Comparison of ENCODE assay signal across 8 cellular contexts in the genomic region with DNA sequence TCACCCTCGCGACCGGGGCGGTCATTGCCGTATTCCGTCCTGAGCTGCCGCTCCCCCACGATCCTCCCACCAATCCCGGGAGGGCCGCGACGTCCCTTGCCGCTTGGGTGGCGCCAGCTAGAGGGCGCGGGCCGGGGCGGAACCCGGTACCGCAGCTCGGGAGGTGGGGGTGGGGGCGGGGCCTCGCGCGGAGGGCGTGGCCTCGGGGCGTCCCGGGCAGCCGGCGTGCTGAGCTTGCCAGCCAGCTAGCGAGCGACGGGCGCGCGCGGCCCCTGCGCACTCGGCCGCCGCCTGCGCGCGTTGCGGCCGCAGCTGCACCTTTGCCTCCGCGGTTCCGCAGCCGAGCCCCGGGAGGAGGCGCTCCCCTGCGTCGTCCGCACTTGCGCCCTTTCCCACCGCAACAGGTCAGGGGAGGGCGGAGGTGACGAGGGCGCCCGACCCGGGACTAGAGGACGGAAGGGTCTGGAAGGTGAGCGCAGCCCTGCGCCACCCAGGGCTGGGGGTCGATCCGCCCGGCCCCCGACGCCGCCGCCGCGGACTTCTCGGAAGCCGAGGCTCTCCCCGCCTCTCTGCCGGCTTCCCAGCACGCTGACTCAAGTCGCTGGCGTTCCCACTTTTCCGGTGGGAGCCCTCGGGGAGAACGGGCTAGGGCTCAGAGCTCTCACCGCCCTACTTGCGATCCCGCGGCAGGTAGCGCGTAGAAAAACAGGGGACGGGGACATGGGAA. TPM values are rescaled to one million over a fixed set of nuclear protein-coding genes. Genes with fewer than 3 reads are reported as not detected.
DNase-seq lines count a peak whose midpoint lies in the region; ATAC-seq and TF ChIP-seq lines count a peak whose summit lies in the region.

A gene with protein sequence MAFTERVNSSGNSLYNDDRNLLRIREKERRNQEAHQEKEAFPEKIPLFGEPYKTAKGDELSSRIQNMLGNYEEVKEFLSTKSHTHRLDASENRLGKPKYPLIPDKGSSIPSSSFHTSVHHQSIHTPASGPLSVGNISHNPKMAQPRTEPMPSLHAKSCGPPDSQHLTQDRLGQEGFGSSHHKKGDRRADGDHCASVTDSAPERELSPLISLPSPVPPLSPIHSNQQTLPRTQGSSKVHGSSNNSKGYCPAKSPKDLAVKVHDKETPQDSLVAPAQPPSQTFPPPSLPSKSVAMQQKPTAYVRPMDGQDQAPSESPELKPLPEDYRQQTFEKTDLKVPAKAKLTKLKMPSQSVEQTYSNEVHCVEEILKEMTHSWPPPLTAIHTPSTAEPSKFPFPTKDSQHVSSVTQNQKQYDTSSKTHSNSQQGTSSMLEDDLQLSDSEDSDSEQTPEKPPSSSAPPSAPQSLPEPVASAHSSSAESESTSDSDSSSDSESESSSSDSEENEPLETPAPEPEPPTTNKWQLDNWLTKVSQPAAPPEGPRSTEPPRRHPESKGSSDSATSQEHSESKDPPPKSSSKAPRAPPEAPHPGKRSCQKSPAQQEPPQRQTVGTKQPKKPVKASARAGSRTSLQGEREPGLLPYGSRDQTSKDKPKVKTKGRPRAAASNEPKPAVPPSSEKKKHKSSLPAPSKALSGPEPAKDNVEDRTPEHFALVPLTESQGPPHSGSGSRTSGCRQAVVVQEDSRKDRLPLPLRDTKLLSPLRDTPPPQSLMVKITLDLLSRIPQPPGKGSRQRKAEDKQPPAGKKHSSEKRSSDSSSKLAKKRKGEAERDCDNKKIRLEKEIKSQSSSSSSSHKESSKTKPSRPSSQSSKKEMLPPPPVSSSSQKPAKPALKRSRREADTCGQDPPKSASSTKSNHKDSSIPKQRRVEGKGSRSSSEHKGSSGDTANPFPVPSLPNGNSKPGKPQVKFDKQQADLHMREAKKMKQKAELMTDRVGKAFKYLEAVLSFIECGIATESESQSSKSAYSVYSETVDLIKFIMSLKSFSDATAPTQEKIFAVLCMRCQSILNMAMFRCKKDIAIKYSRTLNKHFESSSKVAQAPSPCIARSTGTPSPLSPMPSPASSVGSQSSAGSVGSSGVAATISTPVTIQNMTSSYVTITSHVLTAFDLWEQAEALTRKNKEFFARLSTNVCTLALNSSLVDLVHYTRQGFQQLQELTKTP (plus strand): TSS at position 240 of the 727 bp plus-strand sequence. CDS start 13,523 bp downstream, outside the sequence.

- intact Hi-C loops in activated T-helper 2 cell treated with anti-CD3 and anti-CD28 coated beads, Interferon-gamma antibody, Interleukin-2, Interleukin-4, amounts not matched to agents 10 μg/mL and 5 μg/mL and 100 μg/mL, durations not matched to agents 14 hours and 24 hours and 36 hours (cut with micrococcal nuclease), result loop anchor here (2.0 to 5.0 kb wide), 4 partner anchors 37 to 1347 kb away; a partner anchor contains a TSS
- intact Hi-C loops in stomach (cut with DNase I; ENCODE audit: low total_unique reads), result no loop called here

- H3K4me1 ChIP-seq in RWPE2 (ENCODE audit: insufficient read depth, poor library complexity, severe bottlenecking), result peaks cover 24% of the 10 kb centered on the region
- H3K4me1 ChIP-seq in stomach, result peaks cover 20 to 58% (median 42%) of the 10 kb centered on the region in 4 donors

- peak; percentile 68 for ATAC-seq in RWPE2 (ENCODE audit: low read depth)

- TF ChIP-seq POLR2A in stomach (IDR thresholded peaks at IDR 0.05), result no peak

- WGBS in stomach, 5 donors, result 0 to 1% (median 0%) methylated on average over 23 to 92 of the region's 92 CpGs

- H3K9me3 ChIP-seq in RWPE2 (ENCODE audit: severe bottlenecking), result no peaks in the 10 kb centered on the region
- no peaks in the 10 kb centered on the region for H3K9me3 ChIP-seq in stomach

- H3K27ac ChIP-seq in RWPE2 (ENCODE audit: poor library complexity, severe bottlenecking) (peak within 1 kb of the TSS; percentile 86), stomach (peak within 1 kb of the TSS; percentile 97 to 100 (median 98))

- no peaks in the 10 kb centered on the region for H3K27me3 Mint-ChIP-seq in activated T-helper 2 cell treated with anti-CD3 and anti-CD28 coated beads, Interferon-gamma antibody, Interleukin-2, Interleukin-4, amounts not matched to agents 10 μg/mL and 5 μg/mL and 100 μg/mL, durations not matched to agents 14 hours and 24 hours and 36 hours (ENCODE audit: low read depth)
- peaks cover 10% of the 10 kb centered on the region for H3K27me3 Mint-ChIP-seq in nephron progenitor cell (ENCODE audit: low read depth, poor library complexity)

- TF ChIP-seq CTCF in LNCaP clone FGC (IDR thresholded peaks at IDR 0.05; ENCODE audit: control insufficient read depth, extremely low read depth, insufficient read depth) (peak; percentile 44), RWPE2 (IDR thresholded peaks at IDR 0.05; ENCODE audit: poor library complexity, severe bottlenecking) (peak; percentile 55), fibroblast of pulmonary artery (IDR thresholded peaks at IDR 0.05; ENCODE audit: low read length, missing control alignments) (peak; percentile 6), nephron progenitor cell (IDR thresholded peaks at IDR 0.05) (no peak), stomach (IDR thresholded peaks at IDR 0.05) (peak in 4 of 7 experiments; percentile 54 to 74 (median 61))

- H3K27ac Mint-ChIP-seq in activated T-helper 2 cell treated with anti-CD3 and anti-CD28 coated beads, Interferon-gamma antibody, Interleukin-2, Interleukin-4, amounts not matched to agents 10 μg/mL and 5 μg/mL and 100 μg/mL, durations not matched to agents 14 hours and 24 hours and 36 hours, result peak within 1 kb of the TSS; percentile 96
- peak within 1 kb of the TSS; percentile 80 for H3K27ac Mint-ChIP-seq in nephron progenitor cell

- H3K27me3 ChIP-seq in RWPE2 (ENCODE audit: insufficient read depth, poor library complexity, severe bottlenecking) (no peaks in the 10 kb centered on the region), stomach (no peaks in the 10 kb centered on the region)

- H3K36me3 Mint-ChIP-seq in activated T-helper 2 cell treated with anti-CD3 and anti-CD28 coated beads, Interferon-gamma antibody, Interleukin-2, Interleukin-4, amounts not matched to agents 10 μg/mL and 5 μg/mL and 100 μg/mL, durations not matched to agents 14 hours and 24 hours and 36 hours (ENCODE audit: low read depth), result no peaks in the 10 kb centered on the region
- peaks cover 6% of the 10 kb centered on the region for H3K36me3 Mint-ChIP-seq in nephron progenitor cell (ENCODE audit: low read depth)

- peak within 1 kb of the TSS; percentile 93 for H3K4me3 Mint-ChIP-seq in activated T-helper 2 cell treated with anti-CD3 and anti-CD28 coated beads, Interferon-gamma antibody, Interleukin-2, Interleukin-4, amounts not matched to agents 10 μg/mL and 5 μg/mL and 100 μg/mL, durations not matched to agents 14 hours and 24 hours and 36 hours (ENCODE audit: low read depth)
- peak within 1 kb of the TSS; percentile 86 for H3K4me3 Mint-ChIP-seq in nephron progenitor cell

- peak within 1 kb of the TSS; percentile 80 for H3K4me3 ChIP-seq in LNCaP clone FGC (ENCODE audit: low read depth, low read length)
- peak within 1 kb of the TSS; percentile 88 for H3K4me3 ChIP-seq in RWPE2 (ENCODE audit: severe bottlenecking)
- H3K4me3 ChIP-seq in fibroblast of pulmonary artery (replicated peaks; ENCODE audit: low read depth, low read length), result peak within 1 kb of the TSS; percentile 88
- peak within 1 kb of the TSS; percentile 80 to 88 (median 84) for H3K4me3 ChIP-seq in stomach

- no peak for TF ChIP-seq EP300 in stomach (IDR thresholded peaks at IDR 0.05)

- H3K4me1 Mint-ChIP-seq in activated T-helper 2 cell treated with anti-CD3 and anti-CD28 coated beads, Interferon-gamma antibody, Interleukin-2, Interleukin-4, amounts not matched to agents 10 μg/mL and 5 μg/mL and 100 μg/mL, durations not matched to agents 14 hours and 24 hours and 36 hours (ENCODE audit: low read depth), result peaks cover 49% of the 10 kb centered on the region
- peaks cover 49% of the 10 kb centered on the region for H3K4me1 Mint-ChIP-seq in nephron progenitor cell

- no peaks in the 10 kb centered on the region for H3K9me3 Mint-ChIP-seq in activated T-helper 2 cell treated with anti-CD3 and anti-CD28 coated beads, Interferon-gamma antibody, Interleukin-2, Interleukin-4, amounts not matched to agents 10 μg/mL and 5 μg/mL and 100 μg/mL, durations not matched to agents 14 hours and 24 hours and 36 hours
- H3K9me3 Mint-ChIP-seq in nephron progenitor cell, result no peaks in the 10 kb centered on the region

- DNase-seq in EL (peak; percentile 90), H4 (ENCODE audit: low spot score) (peak; percentile 92), LNCaP clone FGC (ENCODE audit: low read depth) (peak; percentile 78), RWPE2 (ENCODE audit: low spot score) (peak; percentile 91), fibroblast of pulmonary artery (ENCODE audit: low read depth) (peak; percentile 92), nephron progenitor cell (peak; percentile 93), stomach (peak; percentile 94)
- DNase-seq in activated T-helper 2 cell treated with anti-CD3 and anti-CD28 coated beads, Interferon-gamma antibody, Interleukin-2, Interleukin-4, amounts not matched to agents 10 μg/mL and 5 μg/mL and 100 μg/mL, durations not matched to agents 14 hours and 24 hours and 36 hours (ENCODE audit: low spot score), result peak; percentile 85

- H3K36me3 ChIP-seq in RWPE2 (ENCODE audit: low read depth) (no peaks in the 10 kb centered on the region), stomach (peaks cover 0 to 18% (median 14%) of the 10 kb centered on the region in 4 donors)

RNA-seq across cellular contexts. Expression of the gene that starts here (rescaled TPM):
- total RNA-seq in H4 (2014; rRNA removed; shearing (Covaris generic)), result 5.8 and 8.9 TPM in 2 replicates
- total RNA-seq in activated T-helper 2 cell treated with anti-CD3 and anti-CD28 coated beads, Interferon-gamma antibody, Interleukin-2, Interleukin-4, amounts not matched to agents 10 μg/mL and 5 μg/mL and 100 μg/mL, durations not matched to agents 14 hours and 24 hours and 36 hours, result 60.4 and 63.0 TPM in 2 replicates
- 100 to 1,000 TPM in 1 of 5 donors, 10 to 100 TPM in 4; 57.5 to 177 (median 78.5) TPM for total RNA-seq in stomach
- 10 to 100 TPM in 1 of 3 donors, 1 to 10 TPM in 2; 6.9 to 10.7 (median 7.1) TPM for polyA plus RNA-seq in stomach

Comparison
In these comparisons a context has a peak if more than half of its experiments do, and no peak if none do; other contexts are left out.
1. Peak in every context shown above with its lines: DNase-seq, ATAC-seq, H3K4me3 ChIP-seq and H3K27ac ChIP-seq.